In the genomic region with DNA sequence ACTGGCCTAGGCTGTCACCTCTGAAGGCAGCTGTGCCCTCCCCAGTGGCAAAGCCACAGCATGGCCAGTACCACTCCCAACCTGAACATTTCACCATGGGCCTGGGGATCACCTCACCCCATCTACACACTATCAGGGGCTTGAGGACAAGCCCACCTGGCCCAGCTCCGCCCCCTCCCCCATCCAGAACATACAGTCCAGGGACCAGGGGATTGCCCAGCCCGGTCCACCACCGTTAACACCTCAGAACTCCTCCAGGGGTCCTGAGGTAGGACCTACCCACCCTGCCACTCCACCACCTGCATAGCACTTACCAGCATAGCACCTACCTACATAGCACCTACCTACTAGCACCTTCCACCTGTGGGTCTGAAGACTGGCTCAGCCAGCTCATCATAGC, we compare ENCODE assay signal across 21 cellular contexts.
"Had no signal": no experiment of that assay in that cellular context is flagged by ENCODE, and none has a peak within 500 bp of the region (broad histone marks: within the 10 kb centered on the region; RNA-seq: fewer than 3 reads in every experiment).

No MANE protein-coding gene starts in this region.

- H3K27ac ChIP-seq: coronary artery, dorsolateral prefrontal cortex, esophagus muscularis mucosa, foreskin keratinocyte, gastroesophageal sphincter, heart left ventricle, hepatocyte, lower lobe of right lung had no signal

- FAIRE-seq: endothelial cell of umbilical vein, frontal cortex had no signal

- H3K4me1 Mint-ChIP-seq: immature natural killer cell, mesothelial cell of epicardium had no signal

- H3K4me3 ChIP-seq: coronary artery, dorsolateral prefrontal cortex, esophagus muscularis mucosa, gastroesophageal sphincter, heart left ventricle, hepatocyte, lower lobe of right lung, mucosa of descending colon had no signal

- H3K27me3 ChIP-seq: esophagus muscularis mucosa, foreskin keratinocyte, gastroesophageal sphincter, hepatocyte had no signal

- H3K4me1 ChIP-seq: esophagus muscularis mucosa, foreskin keratinocyte, gastroesophageal sphincter, heart left ventricle, lower lobe of right lung had no signal

- H3K4me3 Mint-ChIP-seq: immature natural killer cell, mesothelial cell of epicardium had no signal

- H3K36me3 Mint-ChIP-seq: immature natural killer cell, mesothelial cell of epicardium had no signal

- H3K36me3 ChIP-seq: esophagus muscularis mucosa, gastroesophageal sphincter, heart left ventricle, lower lobe of right lung had no signal

- H3K27ac Mint-ChIP-seq: immature natural killer cell, mesothelial cell of epicardium had no signal

- ATAC-seq: foreskin keratinocyte, gastroesophageal sphincter, heart left ventricle, left cardiac atrium, left ventricle myocardium superior, lower lobe of right lung, mucosa of descending colon had no signal

- H3K9me3 ChIP-seq: esophagus muscularis mucosa, gastroesophageal sphincter, lower lobe of right lung had no signal

- DNase-seq: dermis blood vessel endothelial cell; dorsolateral prefrontal cortex; effector CD4-positive, alpha-beta T cell; effector memory CD4-positive, alpha-beta T cell; foreskin keratinocyte; heart left ventricle; hypothalamus; immature natural killer cell; islet precursor cell; left cardiac atrium; left ventricle myocardium superior; lower lobe of right lung; mesenchymal stem cell; mucosa of descending colon had no signal
